In the genomic region with DNA sequence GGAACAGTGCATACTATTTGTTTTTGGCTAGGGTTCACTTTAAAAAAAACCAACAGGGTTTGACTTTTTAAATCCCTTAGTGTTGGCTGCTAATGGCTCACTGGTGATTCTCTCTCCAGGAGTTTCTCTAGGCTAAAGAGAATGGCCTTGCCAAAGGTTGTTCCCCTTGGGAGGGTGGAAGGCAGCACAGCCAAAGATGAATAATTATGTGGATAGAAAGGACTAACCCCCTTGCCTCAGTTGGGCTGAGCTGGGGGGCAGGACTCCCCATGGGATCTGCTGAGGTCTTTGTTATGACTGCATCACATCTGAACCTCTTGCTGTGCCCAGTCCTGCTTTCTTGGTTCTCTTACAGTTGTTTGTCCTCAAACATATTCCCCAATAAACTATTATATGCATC, we compare ENCODE assay signal across 16 cellular contexts. TPM values are rescaled to one million over a fixed set of nuclear protein-coding genes. Genes with fewer than 3 reads are reported as not detected.
A peak's percentile ranks its signal among the peaks of the same experiment; 100 is the strongest.
DNase-seq lines count a peak whose midpoint lies in the region; ATAC-seq and TF ChIP-seq lines count a peak whose summit lies in the region.
"Had no signal": no experiment of that assay in that cellular context is flagged by ENCODE, and none has a peak within 500 bp of the region (broad histone marks: within the 10 kb centered on the region; RNA-seq: fewer than 3 reads in every experiment).

No MANE protein-coding gene starts in this region.

- intact Hi-C loops in esophagus muscularis mucosa (cut with DNase I): no loop called here

- no peak overlapping the region for H2AFZ ChIP-seq in mesenchymal stem cell (ENCODE audit: low read depth, low read length)

- no peak overlapping the region for H4K91ac ChIP-seq in mesenchymal stem cell (ENCODE audit: low read length)

- no peak overlapping the region for H3K18ac ChIP-seq in mesenchymal stem cell (ENCODE audit: low read depth in 1 of 2, low read length in 2 of 2)

- H3K9me3 ChIP-seq in adipocyte (ENCODE audit: control insufficient read depth, low read length) (no peaks in the 10 kb centered on the region), mesenchymal stem cell (ENCODE audit: control insufficient read depth, low read length) (no peaks in the 10 kb centered on the region), esophagus muscularis mucosa (no peaks in the 10 kb centered on the region)
- H3K9me3 ChIP-seq: BE2C, Peyer's patch had no signal

- H3K9ac ChIP-seq in adipocyte (ENCODE audit: low read length) (peak overlapping the region; percentile 15), mesenchymal stem cell (ENCODE audit: low read length) (peak overlapping the region; percentile 36)

- H2BK12ac ChIP-seq in mesenchymal stem cell (ENCODE audit: low read length in 2 of 2): no peak overlapping the region

- ATAC-seq in HG02840 (IDR thresholded peaks at IDR 0.05; ENCODE audit: low FRiP score, unreplicated experiment) (no peak), HG03571 (IDR thresholded peaks at IDR 0.05; ENCODE audit: unreplicated experiment) (no peak), HG03565 (IDR thresholded peaks at IDR 0.05; ENCODE audit: unreplicated experiment) (no peak)

- TF ChIP-seq EP300 in esophagus muscularis mucosa (IDR thresholded peaks at IDR 0.05): no peak

- H3K36me3 ChIP-seq in adipocyte (ENCODE audit: control insufficient read depth, insufficient read depth, low read length, severe bottlenecking): no peaks in the 10 kb centered on the region
- H3K36me3 ChIP-seq in mesenchymal stem cell (ENCODE audit: control insufficient read depth in 1 of 2, insufficient read depth in 2 of 2, low read depth in 1 of 2, low read length in 2 of 2): no peaks in the 10 kb centered on the region
- H3K36me3 ChIP-seq in esophagus muscularis mucosa: no peaks in the 10 kb centered on the region
- H3K36me3 ChIP-seq: BE2C, Peyer's patch had no signal

- H3K4me3 ChIP-seq in adipocyte (ENCODE audit: low read length) (peak overlapping the region; percentile 26), fibroblast of the aortic adventitia (ENCODE audit: low read depth, low read length) (no peak overlapping the region), mesenchymal stem cell (ENCODE audit: insufficient read depth in 1 of 2, low read depth in 1 of 2, low read length in 2 of 2) (no peak overlapping the region), esophagus muscularis mucosa (no peak overlapping the region)
- H3K4me3 ChIP-seq: Peyer's patch had no signal

- H2BK15ac ChIP-seq in mesenchymal stem cell (ENCODE audit: low read depth, poor library complexity, severe bottlenecking): no peak overlapping the region

- H3K79me1 ChIP-seq in mesenchymal stem cell (replicated peaks; ENCODE audit: low read length, poor library complexity, severe bottlenecking): no peaks in the 10 kb centered on the region

- H3K23ac ChIP-seq in mesenchymal stem cell (ENCODE audit: low read length in 2 of 2): no peak overlapping the region

- no peak overlapping the region for H4K8ac ChIP-seq in mesenchymal stem cell (ENCODE audit: low read length)

- no peak for DNase-seq in adipocyte (ENCODE audit: low read depth)
- DNase-seq in fibroblast of the aortic adventitia (ENCODE audit: low read depth): peak; percentile 50
- DNase-seq in mesenchymal stem cell: no peak
- DNase-seq in esophagus muscularis mucosa (ENCODE audit: extremely low spot score): no peak
- DNase-seq: BE2C; CD4-positive, alpha-beta memory T cell; GOT3; IMR-90; NCI-H1436; NCI-H2081; NCI-H524; Peyer's patch; SHP77 treated with DMSO at 0.1 percent for 48 hours had no signal

- H3K27me3 ChIP-seq in adipocyte (replicated peaks; ENCODE audit: control insufficient read depth, insufficient read depth, low read length) (no peaks in the 10 kb centered on the region), mesenchymal stem cell (ENCODE audit: control insufficient read depth in 1 of 2, insufficient read depth in 1 of 2, low read length in 2 of 2) (peaks cover 0 to 3% of the 10 kb centered on the region in 2 experiments), esophagus muscularis mucosa (no peaks in the 10 kb centered on the region)
- H3K27me3 ChIP-seq: Peyer's patch had no signal

- H2AK5ac ChIP-seq in mesenchymal stem cell (ENCODE audit: low read length, severe bottlenecking): no peak overlapping the region

- H2BK5ac ChIP-seq in mesenchymal stem cell (ENCODE audit: low read depth, low read length, poor library complexity, severe bottlenecking): no peak overlapping the region

- no peak overlapping the region for H3K4me2 ChIP-seq in mesenchymal stem cell (ENCODE audit: low read length, poor library complexity, severe bottlenecking)

- TF ChIP-seq POLR2A in esophagus muscularis mucosa (IDR thresholded peaks at IDR 0.05; ENCODE audit: low read depth): no peak

- no peak overlapping the region for H2BK120ac ChIP-seq in mesenchymal stem cell (ENCODE audit: low read depth, low read length)

- H3K27ac ChIP-seq in mesenchymal stem cell (ENCODE audit: low read length, poor library complexity, severe bottlenecking): no peak overlapping the region
- H3K27ac ChIP-seq in esophagus muscularis mucosa (replicated peaks in 1 of 4): no peak overlapping the region
- H3K27ac ChIP-seq: Peyer's patch had no signal

- TF ChIP-seq CTCF in fibroblast of the aortic adventitia (IDR thresholded peaks at IDR 0.05; ENCODE audit: insufficient read depth, low read length): no peak
- no peak for TF ChIP-seq CTCF in esophagus muscularis mucosa (IDR thresholded peaks at IDR 0.05)

- no peak overlapping the region for H3K14ac ChIP-seq in mesenchymal stem cell (ENCODE audit: low read length in 2 of 2)

- H3K4me1 ChIP-seq in adipocyte (ENCODE audit: control insufficient read depth, insufficient read depth, low read length): peaks cover 20% of the 10 kb centered on the region
- no peaks in the 10 kb centered on the region for H3K4me1 ChIP-seq in mesenchymal stem cell (ENCODE audit: control insufficient read depth, insufficient read depth, low read depth, low read length)
- peaks cover 0 to under 1% (median 0%) of the 10 kb centered on the region in 4 donors for H3K4me1 ChIP-seq in esophagus muscularis mucosa
- H3K4me1 ChIP-seq: BE2C, Peyer's patch had no signal

- no peak overlapping the region for H3K4ac ChIP-seq in mesenchymal stem cell (ENCODE audit: low read depth in 1 of 2, low read length in 2 of 2)

RNA-seq across cellular contexts. Expression of gene GORAB, which starts 49.1 kb away (rescaled TPM):
- total RNA-seq in fibroblast of the aortic adventitia (ENCODE audit: low replicate concordance) (6.5 and 25.0 TPM in 2 replicates), esophagus muscularis mucosa (1 to 10 TPM; 4.3 to 8.0 (median 5.8) TPM)
- polyA plus RNA-seq in mesenchymal stem cell (2013, experiment 1 of 2): 8.6 TPM
- polyA plus RNA-seq in mesenchymal stem cell (2013, experiment 2 of 2): 8.0 TPM
